Comparison of ENCODE assay signal across 8 cellular contexts in the genomic region with DNA sequence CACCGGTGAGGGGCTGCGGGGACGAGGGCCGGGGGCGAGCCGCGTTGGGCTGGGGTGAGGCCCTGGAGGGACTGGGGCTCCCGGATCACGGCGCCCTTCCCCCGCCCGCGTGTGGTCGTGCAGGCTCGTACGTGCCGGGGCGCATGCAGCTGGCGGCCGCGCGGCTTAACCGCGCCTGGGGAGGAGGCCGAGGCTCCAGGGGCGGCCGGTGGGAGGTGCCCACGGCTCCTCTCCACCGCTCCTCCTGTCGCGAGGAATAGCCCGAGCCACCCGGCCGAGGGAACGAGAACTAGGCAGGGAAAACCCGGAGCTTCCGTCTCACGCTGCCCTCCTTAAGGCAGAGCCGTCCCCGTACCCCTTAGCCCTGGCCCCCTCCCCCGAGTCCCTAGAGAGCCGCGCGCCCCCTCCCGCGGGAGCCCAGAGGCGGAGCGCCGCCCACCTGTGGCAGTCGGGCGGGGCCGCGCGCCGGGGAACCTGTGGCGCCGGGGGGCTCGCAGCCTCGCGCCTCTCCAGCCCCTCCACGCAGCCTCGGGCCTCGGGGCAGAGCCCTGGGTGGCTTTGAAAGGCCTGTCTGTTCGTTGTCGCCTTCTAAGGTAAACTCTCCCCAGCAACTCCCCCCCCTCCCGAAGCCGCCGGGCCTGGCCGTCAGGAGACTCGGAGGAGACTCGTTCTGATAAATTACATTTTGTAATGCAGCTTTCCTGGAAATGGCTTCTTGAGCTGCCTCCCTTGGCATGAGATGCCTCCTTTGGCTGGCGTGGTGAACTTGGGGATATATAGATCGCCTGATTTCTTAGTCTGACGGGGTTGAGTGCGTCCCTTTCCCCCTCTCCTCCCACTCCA. TPM values are rescaled to one million over a fixed set of nuclear protein-coding genes. Genes with fewer than 3 reads are reported as not detected.
DNase-seq lines count a peak whose midpoint lies in the region; ATAC-seq and TF ChIP-seq lines count a peak whose summit lies in the region.

No MANE protein-coding gene starts in this region.

- H3K36me3 Mint-ChIP-seq in T-cell = no peaks in the 10 kb centered on the region

- peak; percentile 67 for ATAC-seq in GM21390 (IDR thresholded peaks at IDR 0.05; ENCODE audit: unreplicated experiment)
- ATAC-seq in T-cell (replicated peaks in 1 of 4) = peak; percentile 36 to 67 (median 48)
- ATAC-seq in GM19467 (IDR thresholded peaks at IDR 0.05; ENCODE audit: unreplicated experiment) = no peak

- no peaks in the 10 kb centered on the region for H3K36me3 ChIP-seq in kidney epithelial cell (ENCODE audit: control insufficient read depth, insufficient read depth, low read length)

- H3K27me3 Mint-ChIP-seq in T-cell = peaks cover 53 to 54% of the 10 kb centered on the region in 2 donors

- H3K4me3 Mint-ChIP-seq in T-cell = peak overlapping the region; percentile 77 to 85 (median 78)

- peak overlapping the region; percentile 39 for H3K27ac ChIP-seq in HL-60 (replicated peaks)

- peak; percentile 74 for DNase-seq in ELF-1 (ENCODE audit: low read depth, low spot score)
- DNase-seq in HL-60 (ENCODE audit: low read depth in 1 of 2, low spot score in 1 of 2) = peak in 1 of 2 experiments; percentile 29
- peak in 13 of 34 experiments; percentile 1 to 14 (median 8) for DNase-seq in T-cell
- DNase-seq in cardiac fibroblast (ENCODE audit: low read depth in 2 of 2) = peak; percentile 58 to 66
- no peak for DNase-seq in kidney epithelial cell (ENCODE audit: low read depth)
- DNase-seq in stimulated activated CD4-positive, alpha-beta T cell treated with anti-CD3 and anti-CD28 coated beads, Interleukin-2, amount 100 ng/mL, for 24 hours = peak; percentile 35 to 71

- H3K4me3 ChIP-seq in HL-60 (replicated peaks; ENCODE audit: insufficient read depth, low read length) = peak overlapping the region; percentile 93
- peak overlapping the region; percentile 64 to 72 for H3K4me3 ChIP-seq in cardiac fibroblast (replicated peaks in 1 of 2; ENCODE audit: low read depth in 2 of 2, low read length in 2 of 2)
- peak overlapping the region; percentile 73 for H3K4me3 ChIP-seq in kidney epithelial cell (ENCODE audit: low read depth, low read length)

- H3K27me3 ChIP-seq in HL-60 (ENCODE audit: insufficient read depth, poor library complexity, severe bottlenecking) (no peaks in the 10 kb centered on the region), kidney epithelial cell (ENCODE audit: control insufficient read depth, insufficient read depth, low read length) (no peaks in the 10 kb centered on the region)

- H3K9me3 Mint-ChIP-seq in T-cell = no peaks in the 10 kb centered on the region

- TF ChIP-seq CTCF in HL-60 (IDR thresholded peaks at IDR 0.05; ENCODE audit: insufficient read depth, low read length) (no peak), cardiac fibroblast (IDR thresholded peaks at IDR 0.05; ENCODE audit: low read depth, low read length) (no peak), kidney epithelial cell (IDR thresholded peaks at IDR 0.05; ENCODE audit: insufficient read depth, low read length, poor library complexity, severe bottlenecking) (no peak)

- H3K4me1 Mint-ChIP-seq in T-cell = peaks cover 8 to 17% (median 11%) of the 10 kb centered on the region in 3 donors

- POLR2A ChIA-PET in T-cell (lab: Charles Lee) = no interaction called here

- CTCF ChIA-PET in T-cell (lab: Charles Lee) = interaction anchor here in 1 of 2 donors (0.6 kb wide), 1 partner anchor 246 kb away, joined by 4 read pairs; no protein-coding TSS in a partner anchor

- H3K27ac Mint-ChIP-seq in T-cell = no peak overlapping the region

RNA-seq across cellular contexts. Expression of a gene that starts 0.8 kb away (rescaled TPM):
- total RNA-seq in T-cell (1 to 10 TPM in 3 of 5 donors, under 1 TPM in 2; 0.18 to 2.4 (median 1.1) TPM), kidney epithelial cell (15.4 and 25.2 TPM in 2 replicates)
